ENCODE assay signal across 18 cellular contexts in genomic region chr11:20154381-20154780, GRCh38. TPM values are rescaled to one million over a fixed set of nuclear protein-coding genes. Genes with fewer than 3 reads are reported as not detected.
DNase-seq lines count a peak whose midpoint lies in the region; ATAC-seq, FAIRE-seq and TF ChIP-seq lines count a peak whose summit lies in the region.
"Had no signal": no experiment of that assay in that cellular context is flagged by ENCODE, and none has a peak within 500 bp of the region (broad histone marks: within the 10 kb centered on the region; RNA-seq: fewer than 3 reads in every experiment).

No MANE protein-coding gene starts in this region.

- H3K4me1 ChIP-seq in vagina: peaks cover 15% of the 10 kb centered on the region
- H3K4me1 ChIP-seq: BE2C had no signal

- H3K4me1 Mint-ChIP-seq in T-cell: peaks cover 24 to 27% (median 26%) of the 10 kb centered on the region in 3 donors

- H3K4me3 Mint-ChIP-seq in T-cell: no peak overlapping the region
- H3K4me3 Mint-ChIP-seq: stimulated activated naive CD8-positive, alpha-beta T cell treated with anti-CD3 and anti-CD28 coated beads, Interleukin-15, Interleukin-2, amounts not matched to agents 100 ng/mL and 50 ng/mL, for 24 hours had no signal

- H3K27ac Mint-ChIP-seq in T-cell: no peak overlapping the region
- H3K27ac Mint-ChIP-seq: stimulated activated naive CD8-positive, alpha-beta T cell treated with anti-CD3 and anti-CD28 coated beads, Interleukin-15, Interleukin-2, amounts not matched to agents 100 ng/mL and 50 ng/mL, for 24 hours had no signal

- peaks cover 4% of the 10 kb centered on the region for H3K36me3 Mint-ChIP-seq in T-cell

- peaks cover 28 to 36% of the 10 kb centered on the region in 2 donors for H3K27me3 Mint-ChIP-seq in T-cell

- peaks cover 0 to 8% (median 3%) of the 10 kb centered on the region in 3 donors for H3K9me3 Mint-ChIP-seq in T-cell

- DNase-seq in COLO829 (ENCODE audit: low spot score) (peak; percentile 58), HS-27A (ENCODE audit: low read depth) (peak; percentile 29), bronchial epithelial cell (ENCODE audit: low read depth) (peak; percentile 32), myocyte (ENCODE audit: low read depth) (peak; percentile 46), vagina (ENCODE audit: extremely low spot score in 2 of 2) (no peak), T-cell (no peak), Ammon's horn (ENCODE audit: low spot score) (no peak)
- DNase-seq: activated CD4-positive, CD25-positive, alpha-beta regulatory T cell treated with anti-CD3 and anti-CD28 coated beads, Interleukin-2, amount 50 U/mL, for 72 hours; activated gamma-delta T cell; BE2C; stimulated activated CD4-positive, alpha-beta T cell treated with anti-CD3 and anti-CD28 coated beads, Interleukin-15, amount 100 ng/mL, for 24 hours; uterus had no signal

- TF ChIP-seq POLR2A in vagina (IDR thresholded peaks at IDR 0.05): no peak

- ATAC-seq in T-cell (replicated peaks in 1 of 4) (no peak), HG02938 (IDR thresholded peaks at IDR 0.05; ENCODE audit: unreplicated experiment) (no peak)
- ATAC-seq: Right ventricle myocardium inferior had no signal

- peaks cover 35% of the 10 kb centered on the region for H3K27me3 ChIP-seq in bronchial epithelial cell (ENCODE audit: control insufficient read depth, insufficient read depth, low read length)
- peaks cover 5% of the 10 kb centered on the region for H3K27me3 ChIP-seq in vagina

- intact Hi-C loops in vagina (cut with DNase I): no loop called here

- no peak overlapping the region for H3K4me3 ChIP-seq in bronchial epithelial cell (ENCODE audit: low read depth, low read length)
- no peak overlapping the region for H3K4me3 ChIP-seq in vagina
- H3K4me3 ChIP-seq: uterus had no signal

- TF ChIP-seq CTCF in bronchial epithelial cell (IDR thresholded peaks at IDR 0.05; ENCODE audit: insufficient read depth, low read length, severe bottlenecking): no peak
- no peak for TF ChIP-seq CTCF in vagina (IDR thresholded peaks at IDR 0.05)

- CTCF ChIA-PET in T-cell (lab: Charles Lee): interaction anchor here (0.6 to 1.9 kb wide), 5 partner anchors 17 to 549 kb away, joined by 3 to 7 read pairs (median 5); no protein-coding TSS in a partner anchor

- H3K36me3 ChIP-seq in bronchial epithelial cell (ENCODE audit: control insufficient read depth, insufficient read depth, low read length) (no peaks in the 10 kb centered on the region), vagina (no peaks in the 10 kb centered on the region)
- H3K36me3 ChIP-seq: BE2C, uterus had no signal

- no peaks in the 10 kb centered on the region for H3K9me3 ChIP-seq in vagina
- H3K9me3 ChIP-seq: BE2C, uterus had no signal

- no peak for FAIRE-seq in bronchial epithelial cell (lab: Jason Lieb, UNC)
- FAIRE-seq: endothelial cell of umbilical vein had no signal

- H3K27ac ChIP-seq in vagina: no peak overlapping the region
- H3K27ac ChIP-seq: uterus had no signal

- POLR2A ChIA-PET in T-cell (lab: Charles Lee): interaction anchor here in 1 of 2 donors (0.7 kb wide), 1 partner anchor 13 kb away, joined by 3 read pairs; no protein-coding TSS in a partner anchor

RNA-seq across cellular contexts. Expression of gene DBX1, which starts 5.9 kb away (rescaled TPM):
- total RNA-seq in bronchial epithelial cell: not detected in 2 replicates
- total RNA-seq in myocyte: not detected in 2 replicates
- not detected for polyA plus RNA-seq in myocyte (2012)
- not detected for total RNA-seq in vagina
- total RNA-seq in T-cell: not detected
- total RNA-seq: endothelial cell of umbilical vein; Right ventricle myocardium inferior; T-helper 2 cell treated with Interferon-gamma antibody and Interleukin-4, amounts not matched to agents 100 ng/mL and 5 ng/mL, for 36 hours; uterus had no signal
- polyA plus RNA-seq: endothelial cell of umbilical vein, neural cell had no signal

Comparison
In these comparisons a context has a peak if more than half of its experiments do, and no peak if none do; other contexts are left out.
1. DNase-seq: peak in COLO829 (single experiment), HS-27A (single experiment), bronchial epithelial cell (single experiment) and myocyte (single experiment); none in vagina (0 of 2), T-cell (0 of 34) and Ammon's horn (single experiment).